In the genomic region with DNA sequence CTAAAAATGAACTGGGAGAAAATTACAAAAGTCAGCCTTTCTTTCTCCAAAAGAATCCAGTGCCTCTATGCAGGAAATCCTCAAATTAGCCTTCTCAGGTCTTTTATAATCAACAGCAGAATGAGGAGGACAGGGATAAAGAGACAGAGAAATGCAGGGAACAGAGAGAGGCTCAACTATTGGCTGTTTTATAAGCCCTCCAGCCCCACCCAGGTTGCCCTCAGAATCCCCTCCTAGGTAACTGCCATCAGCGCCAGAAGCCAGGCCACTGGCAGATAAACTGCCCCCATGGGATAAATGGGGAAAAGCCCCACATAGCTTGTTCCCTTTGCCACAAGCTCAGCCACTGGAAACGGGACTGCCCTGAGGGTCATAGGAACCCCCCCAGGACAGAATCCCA, we compare ENCODE assay signal across 28 cellular contexts. TPM values are rescaled to one million over a fixed set of nuclear protein-coding genes. Genes with fewer than 3 reads are reported as not detected.
A peak's percentile ranks its signal among the peaks of the same experiment; 100 is the strongest.
DNase-seq lines count a peak whose midpoint lies in the region; ATAC-seq and TF ChIP-seq lines count a peak whose summit lies in the region.
"Had no signal": no experiment of that assay in that cellular context is flagged by ENCODE, and none has a peak within 500 bp of the region (broad histone marks: within the 10 kb centered on the region; RNA-seq: fewer than 3 reads in every experiment).

No MANE protein-coding gene starts in this region.

- H3K36me3 ChIP-seq in HAP-1 (replicated peaks) = no peaks in the 10 kb centered on the region
- H3K36me3 ChIP-seq: neural progenitor cell, right atrium auricular region had no signal

- no peaks in the 10 kb centered on the region for H3K9me3 Mint-ChIP-seq in endothelial cell (ENCODE audit: unreplicated experiment)
- peaks cover 0 to 2% of the 10 kb centered on the region in 2 donors for H3K9me3 Mint-ChIP-seq in stimulated activated naive B cell treated with anti-CD40 and anti-IgM and Interleukin-4, amounts not matched to agents 10 μg/mL and 1 μg/mL and 100 μg/mL, for 72 hours
- H3K9me3 Mint-ChIP-seq: activated CD4-positive, alpha-beta memory T cell treated with anti-CD3 and anti-CD28 coated beads for 36 hours; T-helper 1 cell treated with Interleukin-12 subunit alpha and Interleukin-12 subunit beta and Interleukin-4 antibody, amounts not matched to agents 30 μg/mL and 1 μg/mL, for 36 hours had no signal

- DNase-seq in HAP-1 (ENCODE audit: low spot score in 2 of 2) = peak; percentile 71 to 75
- peak; percentile 91 for DNase-seq in NCI-H82 (lab: John Stamatoyannopoulos, UW)
- DNase-seq in endothelial cell (ENCODE audit: low spot score) = no peak
- DNase-seq in stimulated activated naive B cell treated with anti-CD40 and anti-IgM and Interleukin-4, amounts not matched to agents 10 μg/mL and 1 μg/mL and 100 μg/mL, for 72 hours = no peak
- no peak for DNase-seq in HuH-7.5 (ENCODE audit: low spot score)
- no peak for DNase-seq in medulla oblongata (ENCODE audit: extremely low spot score)
- DNase-seq in omental fat pad (ENCODE audit: low spot score) = no peak
- DNase-seq: activated CD4-positive, alpha-beta memory T cell treated with anti-CD3 and anti-CD28 coated beads for 36 hours; activated naive CD4-positive, alpha-beta T cell treated with Interleukin-2 at 50 U/mL for 16 hours; caudate nucleus; COR-L47; DMS53; effector CD8-positive, alpha-beta T cell; glutamatergic neuron; HCEC 1CT; left colon; NCI-H1930; NCI-H526; RPMI8226; SK-N-SH; stimulated activated naive CD4-positive, alpha-beta T cell treated with Interleukin-2 at 50 U/mL for 16 hours had no signal

- peaks cover 4% of the 10 kb centered on the region for H3K27me3 Mint-ChIP-seq in endothelial cell (ENCODE audit: unreplicated experiment)
- no peaks in the 10 kb centered on the region for H3K27me3 Mint-ChIP-seq in stimulated activated naive B cell treated with anti-CD40 and anti-IgM and Interleukin-4, amounts not matched to agents 10 μg/mL and 1 μg/mL and 100 μg/mL, for 72 hours

- no peak overlapping the region for H3K4me3 Mint-ChIP-seq in endothelial cell (ENCODE audit: unreplicated experiment)
- H3K4me3 Mint-ChIP-seq in stimulated activated naive B cell treated with anti-CD40 and anti-IgM and Interleukin-4, amounts not matched to agents 10 μg/mL and 1 μg/mL and 100 μg/mL, for 72 hours = no peak overlapping the region
- H3K4me3 Mint-ChIP-seq: activated CD4-positive, alpha-beta memory T cell treated with anti-CD3 and anti-CD28 coated beads for 36 hours; T-helper 1 cell treated with Interleukin-12 subunit alpha and Interleukin-12 subunit beta and Interleukin-4 antibody, amounts not matched to agents 30 μg/mL and 1 μg/mL, for 36 hours had no signal

- H3K4me1 Mint-ChIP-seq in endothelial cell (ENCODE audit: unreplicated experiment) = peaks cover 25% of the 10 kb centered on the region
- H3K4me1 Mint-ChIP-seq in stimulated activated naive B cell treated with anti-CD40 and anti-IgM and Interleukin-4, amounts not matched to agents 10 μg/mL and 1 μg/mL and 100 μg/mL, for 72 hours = peaks cover 23 to 69% of the 10 kb centered on the region in 2 donors

- H3K36me3 Mint-ChIP-seq in endothelial cell (ENCODE audit: low read depth, unreplicated experiment) = no peaks in the 10 kb centered on the region
- peaks cover 0 to 4% of the 10 kb centered on the region in 2 donors for H3K36me3 Mint-ChIP-seq in stimulated activated naive B cell treated with anti-CD40 and anti-IgM and Interleukin-4, amounts not matched to agents 10 μg/mL and 1 μg/mL and 100 μg/mL, for 72 hours
- H3K36me3 Mint-ChIP-seq: activated CD4-positive, alpha-beta memory T cell treated with anti-CD3 and anti-CD28 coated beads for 36 hours; neural progenitor cell had no signal

- H3K27ac Mint-ChIP-seq in endothelial cell (ENCODE audit: unreplicated experiment) = peak overlapping the region; percentile 61
- peak overlapping the region; percentile 31 for H3K27ac Mint-ChIP-seq in stimulated activated naive B cell treated with anti-CD40 and anti-IgM and Interleukin-4, amounts not matched to agents 10 μg/mL and 1 μg/mL and 100 μg/mL, for 72 hours
- H3K27ac Mint-ChIP-seq: activated CD4-positive, alpha-beta memory T cell treated with anti-CD3 and anti-CD28 coated beads for 36 hours; neural progenitor cell; T-helper 1 cell treated with Interleukin-12 subunit alpha and Interleukin-12 subunit beta and Interleukin-4 antibody, amounts not matched to agents 30 μg/mL and 1 μg/mL, for 36 hours had no signal

- no peak overlapping the region for H3K4me3 ChIP-seq in HAP-1
- H3K4me3 ChIP-seq: coronary artery, K562, neural progenitor cell, right atrium auricular region, smooth muscle cell had no signal

- ATAC-seq in stimulated activated naive B cell treated with anti-CD40 and anti-IgM and Interleukin-4, amounts not matched to agents 10 μg/mL and 1 μg/mL and 100 μg/mL, for 72 hours (replicated peaks) = no peak
- no peak for ATAC-seq in omental fat pad (ENCODE audit: low FRiP score)
- ATAC-seq: activated CD4-positive, CD25-positive, alpha-beta regulatory T cell treated with anti-CD3 and anti-CD28 coated beads, Interleukin-2, amount 50 U/mL, for 24 hours; K562; left colon had no signal

- peaks cover 30% of the 10 kb centered on the region for H3K4me1 ChIP-seq in HAP-1

- in situ Hi-C loops in HAP-1 (cut with MboI; ENCODE audit: low sequenced_read_pairs) = no loop called here

- H3K27me3 ChIP-seq in HAP-1 (ENCODE audit: low read depth) = no peaks in the 10 kb centered on the region
- H3K27me3 ChIP-seq: neural progenitor cell, right atrium auricular region had no signal

- TF ChIP-seq CTCF in endothelial cell (IDR thresholded peaks at IDR 0.05; ENCODE audit: unreplicated experiment) (no peak), omental fat pad (IDR thresholded peaks at IDR 0.05) (no peak)

- H3K9me3 ChIP-seq in HAP-1 = 0 out of 2 replicates have a peak, but pooled peaks cover 2% of the 10 kb centered on the region
- H3K9me3 ChIP-seq: right atrium auricular region, SK-N-SH had no signal

RNA-seq across cellular contexts. Expression of a gene that starts 10.9 kb away (rescaled TPM):
- total RNA-seq in endothelial cell (ENCODE audit: unreplicated experiment) (17.5 TPM), omental fat pad (100 to 1,000 TPM in 2 of 4 donors, 10 to 100 TPM in 2; 32.8 to 625 (median 159) TPM)
- total RNA-seq: K562 had no signal

RNA-seq across cellular contexts. Expression of a gene that starts 29.9 kb away (rescaled TPM):
- 80.9 TPM for total RNA-seq in endothelial cell (ENCODE audit: unreplicated experiment)
- 10 to 100 TPM; 10.5 to 22.5 (median 13.9) TPM for total RNA-seq in omental fat pad

Comparison
In these comparisons a context has a peak if more than half of its experiments do, and no peak if none do; other contexts are left out.
1. DNase-seq: peak in HAP-1 (2 of 2) and NCI-H82 (single experiment); none in endothelial cell (single experiment), stimulated activated naive B cell treated with anti-CD40 and anti-IgM and Interleukin-4, amounts not matched to agents 10 μg/mL and 1 μg/mL and 100 μg/mL, for 72 hours (single experiment), HuH-7.5 (single experiment), medulla oblongata (single experiment) and omental fat pad (single experiment).